9 cellular contexts compared by ENCODE assay signal in the genomic region with DNA sequence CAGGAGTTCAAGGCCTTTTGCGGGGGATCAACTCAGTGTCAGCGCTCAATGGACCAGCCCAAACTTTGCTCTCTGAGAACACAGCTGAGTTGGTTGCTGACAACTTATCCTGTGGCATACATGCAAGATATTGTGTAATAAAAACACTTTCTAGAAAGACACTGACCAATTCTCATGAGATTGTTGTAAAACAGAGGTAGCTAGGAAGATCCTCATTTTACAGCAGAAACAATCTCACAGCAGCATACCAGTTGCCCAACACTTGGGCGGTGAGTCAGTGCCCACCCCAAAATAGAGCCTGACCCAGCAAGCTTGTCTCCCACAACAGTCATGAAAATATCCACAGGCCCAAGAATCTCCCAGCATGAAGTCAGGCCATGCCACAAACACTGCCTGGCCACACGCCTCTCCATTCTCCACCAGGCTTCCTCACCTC. TPM values are rescaled to one million over a fixed set of nuclear protein-coding genes. Genes with fewer than 3 reads are reported as not detected.
DNase-seq lines count a peak whose midpoint lies in the region; ATAC-seq, FAIRE-seq and TF ChIP-seq lines count a peak whose summit lies in the region.
"Had no signal": no experiment of that assay in that cellular context is flagged by ENCODE, and none has a peak within 500 bp of the region (broad histone marks: within the 10 kb centered on the region; RNA-seq: fewer than 3 reads in every experiment).

No MANE protein-coding gene starts in this region.

- no peak for ATAC-seq in stimulated activated memory B cell treated with anti-CD40 and anti-IgM and Interleukin-4, amounts not matched to agents 10 μg/mL and 1 μg/mL and 100 μg/mL, for 72 hours
- ATAC-seq: Panc1 had no signal

- H3K9me3 Mint-ChIP-seq in IgD-negative memory B cell: no peaks in the 10 kb centered on the region
- no peaks in the 10 kb centered on the region for H3K9me3 Mint-ChIP-seq in stimulated activated memory B cell treated with anti-CD40 and anti-IgM and Interleukin-4, amounts not matched to agents 10 μg/mL and 1 μg/mL and 100 μg/mL, for 72 hours

- peak overlapping the region; percentile 38 to 88 (median 70) for H3K4me3 Mint-ChIP-seq in IgD-negative memory B cell
- H3K4me3 Mint-ChIP-seq in stimulated activated memory B cell treated with anti-CD40 and anti-IgM and Interleukin-4, amounts not matched to agents 10 μg/mL and 1 μg/mL and 100 μg/mL, for 72 hours: peak overlapping the region; percentile 2

- peak; percentile 72 for DNase-seq in adipocyte (ENCODE audit: low read depth)
- peak; percentile 66 for DNase-seq in right atrium auricular region (ENCODE audit: low spot score)
- no peak for DNase-seq in NCI-H1048 (lab: John Stamatoyannopoulos, UW)
- no peak for DNase-seq in D721Med (ENCODE audit: insufficient read length, low spot score)
- no peak for DNase-seq in HK-2 (ENCODE audit: unreplicated experiment)
- DNase-seq: stimulated activated CD4-positive, alpha-beta T cell treated with anti-CD3 and anti-CD28 coated beads, Interleukin-15, amount 100 ng/mL, for 24 hours had no signal

- TF ChIP-seq CTCF in right atrium auricular region (IDR thresholded peaks at IDR 0.05) (no peak), D721Med (IDR thresholded peaks at IDR 0.05; ENCODE audit: insufficient read depth, missing control alignments) (no peak)

- no peaks in the 10 kb centered on the region for H3K27me3 Mint-ChIP-seq in IgD-negative memory B cell
- no peaks in the 10 kb centered on the region for H3K27me3 Mint-ChIP-seq in stimulated activated memory B cell treated with anti-CD40 and anti-IgM and Interleukin-4, amounts not matched to agents 10 μg/mL and 1 μg/mL and 100 μg/mL, for 72 hours

- H3K4me1 ChIP-seq in adipocyte (ENCODE audit: control insufficient read depth, insufficient read depth, low read length) (peaks cover 17% of the 10 kb centered on the region), right atrium auricular region (no peaks in the 10 kb centered on the region)

- FAIRE-seq in D721Med (lab: Jason Lieb, UNC): no peak

- no peaks in the 10 kb centered on the region for H3K36me3 Mint-ChIP-seq in IgD-negative memory B cell
- H3K36me3 Mint-ChIP-seq in stimulated activated memory B cell treated with anti-CD40 and anti-IgM and Interleukin-4, amounts not matched to agents 10 μg/mL and 1 μg/mL and 100 μg/mL, for 72 hours: peaks cover 23% of the 10 kb centered on the region

- H3K36me3 ChIP-seq in adipocyte (ENCODE audit: control insufficient read depth, insufficient read depth, low read length, severe bottlenecking) (no peaks in the 10 kb centered on the region), right atrium auricular region (no peaks in the 10 kb centered on the region)

- peak overlapping the region in 1 of 2 donors; percentile 35 for H3K27ac ChIP-seq in right atrium auricular region

- no peak overlapping the region for H3K9ac ChIP-seq in adipocyte (ENCODE audit: low read length)

- H3K27me3 ChIP-seq in adipocyte (replicated peaks; ENCODE audit: control insufficient read depth, insufficient read depth, low read length) (peaks cover 12% of the 10 kb centered on the region), right atrium auricular region (no peaks in the 10 kb centered on the region)

- H3K4me3 ChIP-seq in adipocyte (ENCODE audit: low read length): no peak overlapping the region
- no peak overlapping the region for H3K4me3 ChIP-seq in right atrium auricular region

- H3K27ac Mint-ChIP-seq in IgD-negative memory B cell: peak overlapping the region; percentile 51 to 83 (median 82)
- peak overlapping the region; percentile 84 for H3K27ac Mint-ChIP-seq in stimulated activated memory B cell treated with anti-CD40 and anti-IgM and Interleukin-4, amounts not matched to agents 10 μg/mL and 1 μg/mL and 100 μg/mL, for 72 hours

- no peaks in the 10 kb centered on the region for H3K9me3 ChIP-seq in adipocyte (ENCODE audit: control insufficient read depth, low read length)
- H3K9me3 ChIP-seq in right atrium auricular region: no peaks in the 10 kb centered on the region

- peaks cover 66 to 89% (median 73%) of the 10 kb centered on the region in 3 donors for H3K4me1 Mint-ChIP-seq in IgD-negative memory B cell
- peaks cover 91% of the 10 kb centered on the region for H3K4me1 Mint-ChIP-seq in stimulated activated memory B cell treated with anti-CD40 and anti-IgM and Interleukin-4, amounts not matched to agents 10 μg/mL and 1 μg/mL and 100 μg/mL, for 72 hours

RNA-seq across cellular contexts. Expression of a gene that starts 18.2 kb away (rescaled TPM):
- polyA plus RNA-seq in IgD-negative memory B cell: 31.3 TPM
- 1 to 10 TPM in 1 of 2 donors, under 1 TPM in 1; 0.41 to 1.4 TPM for total RNA-seq in right atrium auricular region

Comparison
In these comparisons a context has a peak if more than half of its experiments do, and no peak if none do; other contexts are left out.
1. DNase-seq: peak in adipocyte (single experiment) and right atrium auricular region (single experiment); none in NCI-H1048 (single experiment), D721Med (single experiment) and HK-2 (single experiment).